9 cellular contexts compared by ENCODE assay signal in the genomic region with DNA sequence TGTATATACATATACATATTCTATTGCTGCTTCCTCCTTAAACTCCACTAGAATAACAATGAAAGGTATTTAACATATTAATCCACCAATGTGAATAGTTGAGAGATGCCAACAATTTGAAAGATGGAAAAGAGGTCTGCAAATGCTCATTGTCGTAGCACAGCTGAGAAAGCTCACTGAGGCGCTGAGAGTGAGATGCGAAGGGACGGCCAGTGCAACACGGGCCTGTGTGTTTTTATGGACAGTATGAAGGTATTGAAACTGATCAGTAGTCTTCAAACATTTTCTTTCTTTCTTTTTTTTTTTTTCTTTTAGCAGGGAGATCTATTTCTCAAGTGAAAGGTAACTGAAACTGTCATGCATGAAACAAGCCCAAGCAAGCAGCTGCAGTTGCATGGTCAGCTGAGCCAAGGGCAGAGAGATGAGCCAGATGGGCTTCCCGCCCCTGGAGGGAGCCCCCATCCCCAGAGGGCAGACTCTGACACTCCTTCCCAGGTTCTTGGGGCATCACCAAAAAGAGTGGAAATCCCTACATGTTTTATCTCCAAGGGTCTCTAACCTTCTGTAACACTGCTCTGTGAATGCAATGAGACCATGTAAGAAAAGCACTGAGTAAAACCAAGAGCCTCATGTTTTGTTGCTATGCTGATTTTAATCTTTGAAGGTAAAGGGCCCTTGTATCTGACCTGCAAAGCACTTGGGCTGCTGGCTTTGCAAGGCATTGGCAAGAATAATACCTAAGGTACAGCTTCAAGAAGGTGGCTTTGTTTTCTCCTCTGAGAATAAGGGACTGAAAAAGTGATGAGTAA. TPM values are rescaled to one million over a fixed set of nuclear protein-coding genes. Genes with fewer than 3 reads are reported as not detected.
DNase-seq lines count a peak whose midpoint lies in the region; ATAC-seq and TF ChIP-seq lines count a peak whose summit lies in the region.
"Had no signal": no experiment of that assay in that cellular context is flagged by ENCODE, and none has a peak within 500 bp of the region (broad histone marks: within the 10 kb centered on the region; RNA-seq: fewer than 3 reads in every experiment).

No MANE protein-coding gene starts in this region.

- H3K4me1 Mint-ChIP-seq in CD8-positive, alpha-beta T cell (ENCODE audit: low read depth) = peaks cover 42% of the 10 kb centered on the region
- peaks cover 12% of the 10 kb centered on the region for H3K4me1 Mint-ChIP-seq in activated T-helper 17 cell treated with anti-CD3 and anti-CD28 coated beads, Interleukin-2, amount 50 U/mL, for 72 hours

- H3K27me3 Mint-ChIP-seq in CD8-positive, alpha-beta T cell (ENCODE audit: low read depth) = no peaks in the 10 kb centered on the region
- H3K27me3 Mint-ChIP-seq in activated T-helper 17 cell treated with anti-CD3 and anti-CD28 coated beads, Interleukin-2, amount 50 U/mL, for 72 hours = no peaks in the 10 kb centered on the region

- CTCF ChIA-PET in CD8-positive, alpha-beta T cell (lab: Charles Lee) = no interaction called here

- no peak overlapping the region for H3K4me3 ChIP-seq in CD8-positive, alpha-beta T cell (ENCODE audit: low read depth, low read length)
- H3K4me3 ChIP-seq: left lung had no signal

- TF ChIP-seq CTCF in CD8-positive, alpha-beta T cell (IDR thresholded peaks at IDR 0.05) = no peak

- H3K36me3 ChIP-seq in CD8-positive, alpha-beta T cell (ENCODE audit: insufficient read depth, low read length) = no peaks in the 10 kb centered on the region
- H3K36me3 ChIP-seq: left lung had no signal

- H3K36me3 Mint-ChIP-seq in CD8-positive, alpha-beta T cell = no peaks in the 10 kb centered on the region
- no peaks in the 10 kb centered on the region for H3K36me3 Mint-ChIP-seq in activated T-helper 17 cell treated with anti-CD3 and anti-CD28 coated beads, Interleukin-2, amount 50 U/mL, for 72 hours (ENCODE audit: low read depth)

- peak overlapping the region; percentile 79 for H3K4me3 Mint-ChIP-seq in CD8-positive, alpha-beta T cell
- H3K4me3 Mint-ChIP-seq in activated T-helper 17 cell treated with anti-CD3 and anti-CD28 coated beads, Interleukin-2, amount 50 U/mL, for 72 hours = peak overlapping the region; percentile 17

- no peaks in the 10 kb centered on the region for H3K27me3 ChIP-seq in CD8-positive, alpha-beta T cell (ENCODE audit: insufficient read depth, low read length)
- H3K27me3 ChIP-seq: left lung had no signal

- H3K27ac Mint-ChIP-seq in CD8-positive, alpha-beta T cell = peak overlapping the region; percentile 96
- no peak overlapping the region for H3K27ac Mint-ChIP-seq in activated T-helper 17 cell treated with anti-CD3 and anti-CD28 coated beads, Interleukin-2, amount 50 U/mL, for 72 hours

- POLR2A ChIA-PET in CD8-positive, alpha-beta T cell (lab: Charles Lee) = no interaction called here

- no peak for ATAC-seq in CD8-positive, alpha-beta T cell
- ATAC-seq in GM19324 (IDR thresholded peaks at IDR 0.05; ENCODE audit: low FRiP score, unreplicated experiment) = peak; percentile 85
- ATAC-seq in HG02981 (IDR thresholded peaks at IDR 0.05; ENCODE audit: unreplicated experiment) = peak; percentile 66
- ATAC-seq in activated T-helper 17 cell treated with anti-CD3 and anti-CD28 coated beads, Interleukin-2, amount 50 U/mL, for 72 hours (replicated peaks) = peak; percentile 8
- ATAC-seq: left lung had no signal

- peaks cover 28% of the 10 kb centered on the region for H3K4me1 ChIP-seq in CD8-positive, alpha-beta T cell (ENCODE audit: insufficient read depth, low read length)

- intact Hi-C loops in CD8-positive, alpha-beta T cell (cut with DNase I, micrococcal nuclease) = loop anchor here in 1 of 2 experiments (5.0 kb wide), 2 partner anchors 1013 to 1353 kb away; a partner anchor contains a TSS

- H3K9me3 ChIP-seq in CD8-positive, alpha-beta T cell (ENCODE audit: low read length) = no peaks in the 10 kb centered on the region
- H3K9me3 ChIP-seq: left lung had no signal

- no peak for DNase-seq in CD8-positive, alpha-beta T cell
- no peak for DNase-seq in SKM-1 treated with dmso at 0.1 percent for 144 hours (lab: John Stamatoyannopoulos, UW; ENCODE audit: unreplicated experiment)
- DNase-seq in ecto neural progenitor cell (ENCODE audit: low spot score) = no peak
- DNase-seq in NCI-H2107 (lab: John Stamatoyannopoulos, UW) = no peak
- DNase-seq in Ammon's horn (ENCODE audit: low spot score) = no peak
- DNase-seq: left lung had no signal

- peaks cover 2% of the 10 kb centered on the region for H3K9me3 Mint-ChIP-seq in CD8-positive, alpha-beta T cell
- peaks cover 5% of the 10 kb centered on the region for H3K9me3 Mint-ChIP-seq in activated T-helper 17 cell treated with anti-CD3 and anti-CD28 coated beads, Interleukin-2, amount 50 U/mL, for 72 hours

- no peak overlapping the region for H3K27ac ChIP-seq in CD8-positive, alpha-beta T cell (ENCODE audit: low read depth, low read length)

RNA-seq across cellular contexts. Expression of a gene that starts 41.4 kb away (rescaled TPM):
- total RNA-seq in CD8-positive, alpha-beta T cell = not detected
- under 1 TPM; 0.05 to 0.19 TPM for total RNA-seq in activated T-helper 17 cell treated with anti-CD3 and anti-CD28 coated beads, Interleukin-2, amount 50 U/mL, for 72 hours
